Comparison of ENCODE assay signal across 10 cellular contexts in the genomic region with DNA sequence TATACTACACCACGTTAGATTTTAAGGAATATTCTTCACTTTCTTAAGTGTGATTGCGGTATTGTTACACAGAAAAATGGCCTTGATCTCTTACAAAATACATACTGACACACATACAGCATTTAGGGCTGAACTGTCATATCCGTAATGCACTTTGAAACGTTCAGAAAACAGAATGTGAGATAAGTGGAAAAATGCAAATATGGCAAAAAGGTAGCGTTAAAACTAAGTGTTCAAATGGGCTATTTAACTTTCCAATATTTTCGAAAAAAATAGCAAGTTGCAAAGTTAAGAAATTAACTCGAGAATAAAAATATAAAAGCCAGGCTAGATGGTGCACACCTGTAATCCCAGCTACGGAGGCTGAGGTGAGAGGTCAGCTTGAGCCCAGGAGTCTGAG. TPM values are rescaled to one million over a fixed set of nuclear protein-coding genes. Genes with fewer than 3 reads are reported as not detected.
A peak's percentile ranks its signal among the peaks of the same experiment; 100 is the strongest.
DNase-seq lines count a peak whose midpoint lies in the region; ATAC-seq and TF ChIP-seq lines count a peak whose summit lies in the region.
"Had no signal": no experiment of that assay in that cellular context is flagged by ENCODE, and none has a peak within 500 bp of the region (broad histone marks: within the 10 kb centered on the region; RNA-seq: fewer than 3 reads in every experiment).

No MANE protein-coding gene starts in this region.

- no peak for TF ChIP-seq POLR2A in transverse colon (IDR thresholded peaks at IDR 0.05)

- peak overlapping the region in 2 of 4 donors; percentile 85 to 98 for H3K4me3 ChIP-seq in transverse colon
- H3K4me3 ChIP-seq: lung had no signal

- peaks cover 6% of the 10 kb centered on the region for H3K36me3 Mint-ChIP-seq in activated T-cell treated with anti-CD3 and anti-CD28 coated beads, Interleukin-2, amount 50 U/mL, for 4 hours (ENCODE audit: insufficient read depth)
- H3K36me3 Mint-ChIP-seq in memory B cell = peaks cover 8% of the 10 kb centered on the region

- no peaks in the 10 kb centered on the region for H3K9me3 ChIP-seq in transverse colon

- no peaks in the 10 kb centered on the region for H3K36me3 ChIP-seq in transverse colon

- no peaks in the 10 kb centered on the region for H3K27me3 ChIP-seq in transverse colon

- peak overlapping the region; percentile 93 for H3K4me3 Mint-ChIP-seq in activated T-cell treated with anti-CD3 and anti-CD28 coated beads, Interleukin-2, amount 50 U/mL, for 4 hours
- peak overlapping the region; percentile 99 for H3K4me3 Mint-ChIP-seq in memory B cell

- H3K27ac ChIP-seq in angular gyrus (ENCODE audit: low read depth, low read length) (peak overlapping the region; percentile 95), transverse colon (peak overlapping the region; percentile 96 to 99 (median 98))

- H3K27ac Mint-ChIP-seq in memory B cell = peak overlapping the region; percentile 97

- TF ChIP-seq CTCF in transverse colon (IDR thresholded peaks at IDR 0.05) = no peak

- no peak for ATAC-seq in activated T-cell treated with anti-CD3 and anti-CD28 coated beads, Interleukin-2, amount 50 U/mL, for 4 hours
- ATAC-seq in memory B cell (ENCODE audit: low read depth) (no peak), HG02885 (IDR thresholded peaks at IDR 0.05; ENCODE audit: poor library complexity, unreplicated experiment) (no peak), HG03196 (IDR thresholded peaks at IDR 0.05; ENCODE audit: unreplicated experiment) (no peak)
- ATAC-seq: Panc1 had no signal

- in situ Hi-C loops in transverse colon (cut with MboI; ENCODE audit: low pct_ligation_motif_present in 1 of 4, low pct_unique_long_range_greater_than_20kb in 1 of 4, low sequenced_read_pairs in 3 of 4) = no loop called here

- WGBS in transverse colon (ENCODE audit: low coverage in 1 of 2), 2 donors = 54 to 57% methylated on average over 8 of the region's 8 CpGs

- intact Hi-C loops in transverse colon (cut with DNase I; ENCODE audit: low total_unique reads) = no loop called here

- no peak for DNase-seq in activated T-cell treated with anti-CD3 and anti-CD28 coated beads, Interleukin-2, amount 50 U/mL, for 4 hours
- no peak for DNase-seq in activated T-cell treated with anti-CD3 and anti-CD28 coated beads, Interleukin-2, amount 50 U/mL, for 1 hour
- DNase-seq in memory B cell (ENCODE audit: low spot score in 2 of 2) (no peak), transverse colon (no peak), OCI-M1 (lab: John Stamatoyannopoulos, UW) (no peak)

- H3K4me1 Mint-ChIP-seq in activated T-cell treated with anti-CD3 and anti-CD28 coated beads, Interleukin-2, amount 50 U/mL, for 4 hours (ENCODE audit: low read depth) = peaks cover 39% of the 10 kb centered on the region
- H3K4me1 Mint-ChIP-seq in memory B cell = peaks cover 28% of the 10 kb centered on the region

- H3K27me3 Mint-ChIP-seq in activated T-cell treated with anti-CD3 and anti-CD28 coated beads, Interleukin-2, amount 50 U/mL, for 4 hours (ENCODE audit: low read depth) = no peaks in the 10 kb centered on the region
- no peaks in the 10 kb centered on the region for H3K27me3 Mint-ChIP-seq in memory B cell

- H3K9me3 Mint-ChIP-seq in activated T-cell treated with anti-CD3 and anti-CD28 coated beads, Interleukin-2, amount 50 U/mL, for 4 hours = no peaks in the 10 kb centered on the region
- H3K9me3 Mint-ChIP-seq in memory B cell = peaks cover 2% of the 10 kb centered on the region

- H3K4me1 ChIP-seq in transverse colon = peaks cover 0 to 55% (median 21%) of the 10 kb centered on the region in 4 donors

- no peak for TF ChIP-seq EP300 in transverse colon (IDR thresholded peaks at IDR 0.05; ENCODE audit: low read depth)

RNA-seq across cellular contexts. Expression of a gene that starts 1.7 kb away (rescaled TPM):
- total RNA-seq in activated T-cell treated with anti-CD3 and anti-CD28 coated beads, Interleukin-2, amount 50 U/mL, for 4 hours = 10 to 100 TPM; 14.9 to 16.3 (median 15.3) TPM
- total RNA-seq in transverse colon = 10 to 100 TPM; 22.4 to 79.2 (median 43.3) TPM
